Comparison of ENCODE assay signal across 8 cellular contexts in the genomic region with DNA sequence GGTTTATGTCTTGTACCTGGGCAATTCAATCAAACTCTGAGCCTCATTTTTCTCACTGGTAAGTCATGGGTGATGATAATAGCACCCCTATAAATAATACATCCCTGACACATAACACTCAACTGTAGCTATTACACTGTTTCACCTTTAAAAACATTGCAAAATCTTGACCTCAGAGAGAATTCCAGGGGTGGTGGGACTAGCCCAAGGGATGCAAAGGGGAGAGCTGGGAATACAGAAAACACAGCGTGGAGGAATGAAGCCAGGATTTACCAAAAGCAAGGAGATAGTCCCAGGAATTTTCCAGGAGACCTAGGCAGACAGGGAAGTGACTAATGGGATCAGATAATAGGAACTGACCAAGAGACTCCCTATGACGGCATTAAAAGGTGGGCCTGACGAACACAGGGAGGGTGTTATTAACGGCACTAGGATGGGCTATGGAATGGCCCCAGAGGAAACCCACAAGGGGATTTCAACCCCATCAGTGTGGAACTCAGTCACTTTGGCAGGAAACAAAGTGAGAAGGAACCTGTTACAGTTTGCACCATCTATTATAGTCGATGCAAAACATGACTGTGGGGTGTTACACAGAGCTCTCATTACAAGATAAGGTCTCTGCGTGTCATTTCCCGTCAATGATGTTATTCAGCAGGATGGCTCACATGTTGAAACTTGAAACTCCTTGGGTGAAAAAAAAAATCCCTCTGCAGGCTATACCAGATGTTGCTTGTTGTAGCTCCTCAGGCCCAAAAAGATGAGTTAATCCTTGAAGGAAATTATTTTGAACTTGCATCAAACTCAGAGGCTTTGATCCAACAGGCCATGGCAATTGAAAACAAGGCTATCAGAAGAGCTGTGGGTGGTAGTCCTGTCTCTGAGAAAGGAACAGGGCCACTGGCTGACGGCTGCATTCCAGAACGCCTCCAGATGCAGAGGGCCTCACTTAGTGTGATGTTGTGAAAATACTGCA. TPM values are rescaled to one million over a fixed set of nuclear protein-coding genes. Genes with fewer than 3 reads are reported as not detected.
DNase-seq lines count a peak whose midpoint lies in the region; ATAC-seq and TF ChIP-seq lines count a peak whose summit lies in the region.

No MANE protein-coding gene starts in this region.

- ATAC-seq in activated naive CD4-positive, alpha-beta T cell treated with anti-CD3 and anti-CD28 coated beads, Interleukin-2, amount 50 U/mL, for 72 hours: peak; percentile 86 to 97
- ATAC-seq in HG02884 (IDR thresholded peaks at IDR 0.05; ENCODE audit: unreplicated experiment) (peak; percentile 80), foreskin keratinocyte (peak; percentile 94)
- ATAC-seq in stimulated activated effector memory CD8-positive, alpha-beta T cell treated with anti-CD3 and anti-CD28 coated beads, Interleukin-12 subunit alpha, Interleukin-12 subunit beta, amount 100 ng/mL, for 72 hours: peak; percentile 98

- H3K4me1 ChIP-seq in foreskin keratinocyte: peaks cover 19% of the 10 kb centered on the region

- peak overlapping the region; percentile 28 to 39 for H3K27ac Mint-ChIP-seq in activated naive CD4-positive, alpha-beta T cell treated with anti-CD3 and anti-CD28 coated beads, Interleukin-2, amount 50 U/mL, for 72 hours
- H3K27ac Mint-ChIP-seq in stimulated activated effector memory CD8-positive, alpha-beta T cell treated with anti-CD3 and anti-CD28 coated beads, Interleukin-12 subunit alpha, Interleukin-12 subunit beta, amount 100 ng/mL, for 72 hours: peak overlapping the region; percentile 62
- H3K27ac Mint-ChIP-seq in osteocyte (ENCODE audit: unreplicated experiment): no peak overlapping the region

- POLR2A ChIA-PET in RWPE1 (lab: Yijun Ruan, JAX; ENCODE audit: low non-redundant PET): no interaction called here

- H3K27ac ChIP-seq in RWPE1: peak overlapping the region; percentile 61; the same call in 1 of the 2 replicates
- peak overlapping the region; percentile 85 for H3K27ac ChIP-seq in foreskin keratinocyte

- H3K4me1 Mint-ChIP-seq in stimulated activated effector memory CD8-positive, alpha-beta T cell treated with anti-CD3 and anti-CD28 coated beads, Interleukin-12 subunit alpha, Interleukin-12 subunit beta, amount 100 ng/mL, for 72 hours: peaks cover 28% of the 10 kb centered on the region
- peaks cover 15% of the 10 kb centered on the region for H3K4me1 Mint-ChIP-seq in osteocyte (ENCODE audit: unreplicated experiment)

- DNase-seq in activated naive CD4-positive, alpha-beta T cell treated with anti-CD3 and anti-CD28 coated beads, Interleukin-2, amount 50 U/mL, for 72 hours (ENCODE audit: low spot score in 2 of 2): no peak
- no peak for DNase-seq in activated naive CD4-positive, alpha-beta T cell treated with anti-CD3 and anti-CD28 coated beads, Interleukin-2, amount 50 U/mL, for 16 hours
- DNase-seq in RWPE1 (ENCODE audit: low spot score) (peak; percentile 82), foreskin keratinocyte (peak; percentile 97 to 99), osteocyte (ENCODE audit: extremely low spot score, unreplicated experiment) (no peak), hypothalamus (lab: John Stamatoyannopoulos, UW) (no peak)
- peak; percentile 12 to 74 for DNase-seq in stimulated activated effector memory CD8-positive, alpha-beta T cell treated with anti-CD3 and anti-CD28 coated beads, Interleukin-12 subunit alpha, Interleukin-12 subunit beta, amount 100 ng/mL, for 72 hours (ENCODE audit: low spot score in 2 of 2)

- CTCF ChIA-PET in RWPE1 (lab: Yijun Ruan, JAX): interaction anchor here (1.0 kb wide), 1 partner anchor 19 kb away, joined by 3 read pairs; no protein-coding TSS in a partner anchor

- H3K4me3 Mint-ChIP-seq in stimulated activated effector memory CD8-positive, alpha-beta T cell treated with anti-CD3 and anti-CD28 coated beads, Interleukin-12 subunit alpha, Interleukin-12 subunit beta, amount 100 ng/mL, for 72 hours: peak overlapping the region; percentile 15
- no peak overlapping the region for H3K4me3 Mint-ChIP-seq in osteocyte (ENCODE audit: unreplicated experiment)

- no peaks in the 10 kb centered on the region for H3K9me3 Mint-ChIP-seq in activated naive CD4-positive, alpha-beta T cell treated with anti-CD3 and anti-CD28 coated beads, Interleukin-2, amount 50 U/mL, for 72 hours
- H3K9me3 Mint-ChIP-seq in stimulated activated effector memory CD8-positive, alpha-beta T cell treated with anti-CD3 and anti-CD28 coated beads, Interleukin-12 subunit alpha, Interleukin-12 subunit beta, amount 100 ng/mL, for 72 hours: no peaks in the 10 kb centered on the region
- no peaks in the 10 kb centered on the region for H3K9me3 Mint-ChIP-seq in osteocyte (ENCODE audit: unreplicated experiment)

- no peaks in the 10 kb centered on the region for H3K27me3 ChIP-seq in foreskin keratinocyte

- no peak for TF ChIP-seq CTCF in RWPE1 (conservative IDR thresholded peaks at IDR 0.05; ENCODE audit: low read depth)
- TF ChIP-seq CTCF in foreskin keratinocyte (conservative IDR thresholded peaks at IDR 0.05): peak; percentile 27
- no peak for TF ChIP-seq CTCF in osteocyte (IDR thresholded peaks at IDR 0.05)

- peaks cover 4% of the 10 kb centered on the region for H3K27me3 Mint-ChIP-seq in osteocyte (ENCODE audit: unreplicated experiment)

- H3K36me3 Mint-ChIP-seq in activated naive CD4-positive, alpha-beta T cell treated with anti-CD3 and anti-CD28 coated beads, Interleukin-2, amount 50 U/mL, for 72 hours: no peaks in the 10 kb centered on the region
- no peaks in the 10 kb centered on the region for H3K36me3 Mint-ChIP-seq in stimulated activated effector memory CD8-positive, alpha-beta T cell treated with anti-CD3 and anti-CD28 coated beads, Interleukin-12 subunit alpha, Interleukin-12 subunit beta, amount 100 ng/mL, for 72 hours
- no peaks in the 10 kb centered on the region for H3K36me3 Mint-ChIP-seq in osteocyte (ENCODE audit: unreplicated experiment)

RNA-seq across cellular contexts. Expression of gene DRAM1, which starts 58.7 kb away (rescaled TPM):
- total RNA-seq in activated naive CD4-positive, alpha-beta T cell treated with anti-CD3 and anti-CD28 coated beads, Interleukin-2, amount 50 U/mL, for 72 hours: 1 to 10 TPM; 5.1 to 5.6 TPM
- total RNA-seq in foreskin keratinocyte: 20.8 and 21.6 TPM in 2 replicates
- polyA plus RNA-seq in foreskin keratinocyte: 13.2 and 13.6 TPM in 2 replicates
- 18.2 and 20.0 TPM in 2 replicates for total RNA-seq in osteocyte

Comparison
In these comparisons a context has a peak if more than half of its experiments do, and no peak if none do; other contexts are left out.
1. DNase-seq: peak in RWPE1 (single experiment), foreskin keratinocyte (2 of 2) and stimulated activated effector memory CD8-positive, alpha-beta T cell treated with anti-CD3 and anti-CD28 coated beads, Interleukin-12 subunit alpha, Interleukin-12 subunit beta, amount 100 ng/mL, for 72 hours (2 of 2); none in activated naive CD4-positive, alpha-beta T cell treated with anti-CD3 and anti-CD28 coated beads, Interleukin-2, amount 50 U/mL, for 72 hours (0 of 2), activated naive CD4-positive, alpha-beta T cell treated with anti-CD3 and anti-CD28 coated beads, Interleukin-2, amount 50 U/mL, for 16 hours (single experiment), osteocyte (single experiment) and hypothalamus (0 of 51).
2. Peak in every context shown above with its lines, with median percentiles within 50 percentile points of each other: ATAC-seq.